Comparison of ENCODE assay signal across 9 cellular contexts in genomic region chr15:101500865-101501551, GRCh38. TPM values are rescaled to one million over a fixed set of nuclear protein-coding genes. Genes with fewer than 3 reads are reported as not detected.
A peak's percentile ranks its signal among the peaks of the same experiment; 100 is the strongest.
DNase-seq lines count a peak whose midpoint lies in the region; ATAC-seq, FAIRE-seq and TF ChIP-seq lines count a peak whose summit lies in the region.
"Had no signal": no experiment of that assay in that cellular context is flagged by ENCODE, and none has a peak within 500 bp of the region (broad histone marks: within the 10 kb centered on the region; RNA-seq: fewer than 3 reads in every experiment).

No MANE protein-coding gene starts in this region.

- no peaks in the 10 kb centered on the region for H3K79me2 ChIP-seq in SK-N-SH (ENCODE audit: insufficient read depth)

- H3K9me3 ChIP-seq in mesodermal cell (ENCODE audit: control insufficient read depth, low read length): no peaks in the 10 kb centered on the region
- H3K9me3 ChIP-seq in SK-N-SH: no peaks in the 10 kb centered on the region

- H3K4me1 ChIP-seq in mesodermal cell (ENCODE audit: control insufficient read depth, insufficient read depth, low read length, poor library complexity, severe bottlenecking) (no peaks in the 10 kb centered on the region), SK-N-SH (ENCODE audit: control insufficient read depth in 1 of 2, insufficient read depth in 2 of 2, low read depth in 1 of 2, low read length in 1 of 2) (peaks cover 0 to 12% of the 10 kb centered on the region in 2 experiments; a peak in 1 of 4 replicates)

- no peaks in the 10 kb centered on the region for H4K20me1 ChIP-seq in SK-N-SH (ENCODE audit: insufficient read depth)

- peak; percentile 3 for DNase-seq in D721Med (ENCODE audit: insufficient read length, low spot score)
- DNase-seq in choroid plexus epithelial cell (ENCODE audit: low read depth): peak; percentile 8
- no peak for DNase-seq in caudate nucleus (lab: John Stamatoyannopoulos, UW)
- no peak for DNase-seq in SK-N-SH
- DNase-seq: hippocampal formation had no signal

- H3K4me3 ChIP-seq in choroid plexus epithelial cell (ENCODE audit: low read depth, low read length) (no peak overlapping the region), mesodermal cell (ENCODE audit: extremely low read depth, insufficient read depth, low read length, poor library complexity, severe bottlenecking) (no peak overlapping the region), SK-N-SH (ENCODE audit: low read depth in 2 of 2, low read length in 1 of 2) (no peak overlapping the region)

- H3F3A ChIP-seq in SK-N-SH (replicated peaks; ENCODE audit: insufficient read depth): no peaks in the 10 kb centered on the region

- H3K4me2 ChIP-seq in SK-N-SH: no peak overlapping the region

- no peak overlapping the region for H3K9ac ChIP-seq in SK-N-SH

- H3K9me2 ChIP-seq in SK-N-SH: no peaks in the 10 kb centered on the region

- peak; percentile 34 for ATAC-seq in HG02759 (IDR thresholded peaks at IDR 0.05; ENCODE audit: unreplicated experiment)
- ATAC-seq in GM21619 (IDR thresholded peaks at IDR 0.05; ENCODE audit: unreplicated experiment): no peak
- no peak for ATAC-seq in HG02763 (IDR thresholded peaks at IDR 0.05; ENCODE audit: unreplicated experiment)

- POLR2A ChIA-PET in SK-N-SH (lab: Yijun Ruan, JAX): interaction anchor here (0.7 kb wide), 1 partner anchor 131 kb away, joined by 3 read pairs; no protein-coding TSS in a partner anchor

- H3K36me3 ChIP-seq in mesodermal cell (ENCODE audit: control insufficient read depth, insufficient read depth, low read length) (no peaks in the 10 kb centered on the region), SK-N-SH (replicated peaks in 1 of 2; ENCODE audit: control insufficient read depth in 1 of 2, insufficient read depth in 2 of 2, low read length in 1 of 2) (no peaks in the 10 kb centered on the region)

- no peak for FAIRE-seq in D721Med (lab: Jason Lieb, UNC)

- TF ChIP-seq EP300 in SK-N-SH (IDR thresholded peaks at IDR 0.05; ENCODE audit: borderline replicate concordance in 1 of 2, low read depth in 1 of 2, low read length in 1 of 2): no peak

- WGBS in mesodermal cell (ENCODE audit: insufficient coverage in 2 of 2), 2 experiments: 57 to 60% methylated on average over 3 of the region's 4 CpGs
- WGBS in SK-N-SH (ENCODE audit: low lambda C conversion rate): 43% methylated on average over 4 of the region's 4 CpGs

- TF ChIP-seq CTCF in D721Med (IDR thresholded peaks at IDR 0.05; ENCODE audit: insufficient read depth, missing control alignments) (no peak), choroid plexus epithelial cell (conservative IDR thresholded peaks at IDR 0.05; ENCODE audit: low read depth, low read length) (no peak), SK-N-SH (IDR thresholded peaks at IDR 0.05) (no peak)

- H2AFZ ChIP-seq in SK-N-SH (ENCODE audit: low read depth): no peak overlapping the region

- no peaks in the 10 kb centered on the region for H3K27me3 ChIP-seq in SK-N-SH (ENCODE audit: insufficient read depth)

- CTCF ChIA-PET in SK-N-SH (lab: Yijun Ruan, JAX): interaction anchor here (0.6 to 2.4 kb wide), 12 partner anchors 8 to 480 kb away, joined by 3 to 16 read pairs (median 4); no protein-coding TSS in a partner anchor

- TF ChIP-seq RAD21 in SK-N-SH (IDR thresholded peaks at IDR 0.05; ENCODE audit: low read length): no peak

- H3K27ac ChIP-seq in mesodermal cell (ENCODE audit: low read depth, low read length, severe bottlenecking): peak overlapping the region; percentile 19
- H3K27ac ChIP-seq in caudate nucleus (ENCODE audit: low read depth, low read length): no peak overlapping the region
- no peak overlapping the region for H3K27ac ChIP-seq in SK-N-SH (ENCODE audit: low read depth in 2 of 2, low read length in 1 of 2)

TF ChIP-seq in SK-N-SH, 30 proteins besides CTCF, POLR2A, EP300 and RAD21:
- TF ChIP-seq TCF12 (IDR thresholded peaks at IDR 0.05) (no peak), NRF1 (IDR thresholded peaks at IDR 0.05; ENCODE audit: low read depth, low read length) (no peak)

RNA-seq across cellular contexts. Expression of gene PCSK6, which starts 11.5 kb away (rescaled TPM):
- polyA plus RNA-seq in mesodermal cell (2013, experiment 1 of 2): 8.3 TPM
- 8.2 TPM for polyA plus RNA-seq in mesodermal cell (2013, experiment 2 of 2)
- polyA plus RNA-seq in SK-N-SH (2012; rRNA removed): 0.03 and 0.10 TPM in 2 replicates
- 0.05 and 0.45 TPM in 2 replicates for polyA plus RNA-seq in SK-N-SH (2012; cell fraction: cytosol; rRNA removed)
- polyA plus RNA-seq in SK-N-SH (2012; cell fraction: nucleus; rRNA removed): 0.23 and 0.32 TPM in 2 replicates

Comparison
In these comparisons a context has a peak if more than half of its experiments do, and no peak if none do; other contexts are left out.
1. DNase-seq: peak in D721Med (single experiment) and choroid plexus epithelial cell (single experiment); none in caudate nucleus (0 of 61) and SK-N-SH (single experiment).